Comparison of ENCODE assay signal across 8 cellular contexts in the genomic region with DNA sequence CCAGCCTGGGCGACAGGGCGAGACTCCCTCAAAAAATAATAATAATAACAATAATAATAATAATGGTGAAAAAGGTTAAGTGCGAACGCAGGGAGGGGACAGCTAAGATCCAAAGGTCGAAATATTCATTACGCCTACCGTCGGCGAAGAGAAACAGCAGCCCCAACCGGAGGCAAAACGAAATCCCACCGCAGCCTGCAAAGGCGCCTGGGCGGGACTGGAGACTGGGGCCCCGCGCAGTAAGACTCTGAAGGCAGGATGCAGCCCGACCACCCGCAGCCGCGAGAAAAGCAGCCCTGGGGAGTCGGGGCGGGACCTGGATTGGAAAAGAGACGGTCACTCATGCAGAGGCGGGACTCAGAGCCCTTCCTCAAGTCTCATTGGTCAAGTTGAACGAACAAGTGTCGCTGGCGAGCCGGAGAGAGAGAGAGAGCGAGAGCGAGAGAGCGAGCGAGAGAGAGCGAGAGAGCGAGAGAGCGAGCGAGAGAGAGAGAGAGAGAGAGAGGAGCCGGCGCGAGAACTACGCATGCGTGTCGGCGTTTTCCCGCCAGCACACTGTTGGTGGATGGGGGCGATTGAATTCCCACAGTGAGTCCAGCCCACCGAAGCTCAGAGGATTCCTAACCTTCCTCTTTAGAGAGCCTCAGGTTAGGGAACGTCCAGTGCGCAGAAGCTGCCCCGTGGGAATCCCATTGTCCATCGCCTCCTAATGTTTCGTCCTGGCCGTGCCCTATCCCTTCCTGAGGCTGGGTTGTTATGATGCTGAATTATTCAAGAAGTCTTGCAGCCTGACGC. TPM values are rescaled to one million over a fixed set of nuclear protein-coding genes. Genes with fewer than 3 reads are reported as not detected.
DNase-seq lines count a peak whose midpoint lies in the region; ATAC-seq and TF ChIP-seq lines count a peak whose summit lies in the region.

No MANE protein-coding gene starts in this region.

- peaks cover 0 to 4% (median 0%) of the 10 kb centered on the region in 3 donors for H3K9me3 Mint-ChIP-seq in T-cell

- DNase-seq in GM13977 (ENCODE audit: low spot score): peak; percentile 96
- peak; percentile 99 for DNase-seq in NCI-H146 (lab: John Stamatoyannopoulos, UW)
- DNase-seq in T-cell: peak; percentile 89 to 97 (median 93)
- peak; percentile 98 for DNase-seq in amniotic stem cell (lab: John Stamatoyannopoulos, UW)
- peak; percentile 97 for DNase-seq in left ventricle myocardium inferior
- peak; percentile 96 for DNase-seq in prostate gland (ENCODE audit: low spot score)

- H3K36me3 Mint-ChIP-seq in T-cell: peaks cover 4% of the 10 kb centered on the region

- peak; percentile 89 for ATAC-seq in HG02870 (IDR thresholded peaks at IDR 0.05; ENCODE audit: unreplicated experiment)
- ATAC-seq in T-cell (replicated peaks in 1 of 4): peak; percentile 94 to 96 (median 96)

- H3K27me3 ChIP-seq in left ventricle myocardium inferior (ENCODE audit: low read depth) (no peaks in the 10 kb centered on the region), prostate gland (replicated peaks; ENCODE audit: insufficient read depth) (no peaks in the 10 kb centered on the region)

- H3K4me1 ChIP-seq in left ventricle myocardium inferior (peaks cover 36% of the 10 kb centered on the region), prostate gland (replicated peaks) (no peaks in the 10 kb centered on the region), urinary bladder (ENCODE audit: insufficient read depth) (peaks cover 3% of the 10 kb centered on the region)

- CTCF ChIA-PET in T-cell (lab: Charles Lee): interaction anchor here (0.6 to 1.5 kb wide), 7 partner anchors 17 to 483 kb away, joined by 3 to 7 read pairs (median 3); no protein-coding TSS in a partner anchor

- in situ Hi-C loops in GM13977 (cut with MboI; ENCODE audit: low pct_unique_long_range_greater_than_20kb, low sequenced_read_pairs, unreplicated experiment): no loop called here

- peak overlapping the region; percentile 77 to 86 (median 84) for H3K4me3 Mint-ChIP-seq in T-cell

- peak overlapping the region; percentile 94 to 98 for H3K27ac Mint-ChIP-seq in T-cell

- H3K9me3 ChIP-seq in left ventricle myocardium inferior (replicated peaks): no peaks in the 10 kb centered on the region
- no peaks in the 10 kb centered on the region for H3K9me3 ChIP-seq in prostate gland

- H3K36me3 ChIP-seq in left ventricle myocardium inferior (peaks cover 16% of the 10 kb centered on the region), prostate gland (no peaks in the 10 kb centered on the region), urinary bladder (ENCODE audit: insufficient read depth) (peaks cover 2% of the 10 kb centered on the region)

- H3K4me1 Mint-ChIP-seq in T-cell: peaks cover 45 to 52% (median 47%) of the 10 kb centered on the region in 3 donors

- POLR2A ChIA-PET in T-cell (lab: Charles Lee): interaction anchor here in 1 of 2 donors (0.7 kb wide), 1 partner anchor 20 kb away, joined by 4 read pairs; no protein-coding TSS in a partner anchor

- WGBS in prostate gland: under 1% methylated on average over 53 of the region's 53 CpGs
- WGBS in urinary bladder: under 1% methylated on average over 53 of the region's 53 CpGs

- TF ChIP-seq CTCF in GM13977 (IDR thresholded peaks at IDR 0.05; ENCODE audit: extremely low read depth, insufficient read depth, missing control alignments): peak; percentile 46
- peak; percentile 39 for TF ChIP-seq CTCF in left ventricle myocardium inferior (IDR thresholded peaks at IDR 0.05; ENCODE audit: borderline replicate concordance)
- peak in 3 of 4 experiments; percentile 63 to 97 (median 97) for TF ChIP-seq CTCF in prostate gland (IDR thresholded peaks at IDR 0.05)

- H3K4me3 ChIP-seq in left ventricle myocardium inferior (peak overlapping the region; percentile 74), prostate gland (peak overlapping the region; percentile 50 to 55), urinary bladder (ENCODE audit: low read depth, low read length) (peak overlapping the region; percentile 38)

- intact Hi-C loops in left ventricle myocardium inferior (cut with micrococcal nuclease) (no loop called here), prostate gland (cut with DNase I) (loop anchor here (5.0 kb wide), 1 partner anchor 37 kb away; a partner anchor contains a TSS)

- H3K27me3 Mint-ChIP-seq in T-cell: peaks cover 3 to 4% of the 10 kb centered on the region in 2 donors

- H3K27ac ChIP-seq in left ventricle myocardium inferior (replicated peaks) (peak overlapping the region; percentile 94), prostate gland (peak overlapping the region; percentile 88 to 89), urinary bladder (ENCODE audit: low read depth) (peak overlapping the region; percentile 84)

- TF ChIP-seq POLR2A in prostate gland (IDR thresholded peaks at IDR 0.05): peak; percentile 80

RNA-seq across cellular contexts. Expression of a gene that starts 10.7 kb away (rescaled TPM):
- total RNA-seq in T-cell: 10 to 100 TPM; 10.2 to 17.3 (median 15.5) TPM
- 13.9 TPM for total RNA-seq in left ventricle myocardium inferior
- total RNA-seq in prostate gland: 10 to 100 TPM; 19.6 to 24.3 TPM
- total RNA-seq in urinary bladder: 2.6 TPM
- 37.8 TPM for polyA plus RNA-seq in urinary bladder

RNA-seq across cellular contexts. Expression of a gene that starts 17.6 kb away (rescaled TPM):
- 100 to 1,000 TPM in 2 of 5 donors, 10 to 100 TPM in 3; 54.7 to 101 (median 97.4) TPM for total RNA-seq in T-cell
- total RNA-seq in left ventricle myocardium inferior: 57.1 TPM
- 10 to 100 TPM; 84.1 to 97.8 TPM for total RNA-seq in prostate gland
- 13.1 TPM for total RNA-seq in urinary bladder
- 74.9 TPM for polyA plus RNA-seq in urinary bladder

RNA-seq across cellular contexts. Expression of a gene that starts 28.7 kb away (rescaled TPM):
- total RNA-seq in T-cell (100 to 1,000 TPM in 3 of 5 donors, 10 to 100 TPM in 2; 76.4 to 123 (median 110) TPM), left ventricle myocardium inferior (18.1 TPM), prostate gland (10 to 100 TPM; 28.1 to 56.5 TPM), urinary bladder (29.7 TPM)
- polyA plus RNA-seq in urinary bladder: 42.3 TPM

RNA-seq across cellular contexts. Expression of a gene that starts 32.7 kb away (rescaled TPM):
- total RNA-seq in T-cell: 1 to 10 TPM; 1.7 to 4.1 (median 4.0) TPM
- total RNA-seq in left ventricle myocardium inferior: 1.2 TPM
- 1 to 10 TPM; 1.9 to 2.6 TPM for total RNA-seq in prostate gland
- 3.0 TPM for total RNA-seq in urinary bladder
- 3.2 TPM for polyA plus RNA-seq in urinary bladder

RNA-seq across cellular contexts. Expression of a gene that starts 36.1 kb away (rescaled TPM):
- 10 to 100 TPM; 20.4 to 28.4 (median 25.1) TPM for total RNA-seq in T-cell
- total RNA-seq in left ventricle myocardium inferior: 18.0 TPM
- total RNA-seq in prostate gland: 10 to 100 TPM; 49.6 to 57.1 TPM
- 13.6 TPM for total RNA-seq in urinary bladder
- 40.2 TPM for polyA plus RNA-seq in urinary bladder

Comparison
In these comparisons a context has a peak if more than half of its experiments do, and no peak if none do; other contexts are left out.
1. Peak in every context shown above with its lines: DNase-seq, ATAC-seq, H3K4me3 ChIP-seq and H3K27ac ChIP-seq.
2. CTCF ChIP-seq: peak in every context shown above with its lines; median percentile 97 in prostate gland; 46 in GM13977; 39 in left ventricle myocardium inferior.